11 cellular contexts compared by ENCODE assay signal in genomic region chr6:48101277-48101676, GRCh38. TPM values are rescaled to one million over a fixed set of nuclear protein-coding genes. Genes with fewer than 3 reads are reported as not detected.
DNase-seq lines count a peak whose midpoint lies in the region; ATAC-seq and TF ChIP-seq lines count a peak whose summit lies in the region.
"Had no signal": no experiment of that assay in that cellular context is flagged by ENCODE, and none has a peak within 500 bp of the region (broad histone marks: within the 10 kb centered on the region; RNA-seq: fewer than 3 reads in every experiment).

No MANE protein-coding gene starts in this region.

- 42 to 66% methylated on average over 1 of the region's 1 CpG for WGBS in sigmoid colon, 2 donors

- intact Hi-C loops in mucosa of descending colon (cut with DNase I, micrococcal nuclease) (no loop called here), sigmoid colon (cut with DNase I) (no loop called here)

- no peak overlapping the region for H3K27ac ChIP-seq in sigmoid colon

- peak; percentile 18 for DNase-seq in NCI-H226
- no peak for DNase-seq in mucosa of descending colon
- DNase-seq in sigmoid colon: no peak
- DNase-seq in NCI-H187 treated with DMSO at 0.1 percent for 48 hours (lab: John Stamatoyannopoulos, UW): no peak
- no peak for DNase-seq in iPS-NIHi7 (ENCODE audit: extremely low spot score)
- DNase-seq: NCI-H1105, nucleus accumbens, SW 1271 had no signal

- H3K4me1 ChIP-seq in mucosa of descending colon (ENCODE audit: low read depth) (no peaks in the 10 kb centered on the region), sigmoid colon (no peaks in the 10 kb centered on the region)
- H3K4me1 ChIP-seq: HAP-1 had no signal

- H3K27me3 ChIP-seq in sigmoid colon: no peaks in the 10 kb centered on the region

- TF ChIP-seq CTCF in mucosa of descending colon (IDR thresholded peaks at IDR 0.05): no peak
- no peak for TF ChIP-seq CTCF in sigmoid colon (IDR thresholded peaks at IDR 0.05)

- TF ChIP-seq POLR2A in sigmoid colon (IDR thresholded peaks at IDR 0.05): no peak

- no peak for TF ChIP-seq EP300 in sigmoid colon (IDR thresholded peaks at IDR 0.05)

- H3K36me3 ChIP-seq in mucosa of descending colon (ENCODE audit: low read depth) (no peaks in the 10 kb centered on the region), sigmoid colon (no peaks in the 10 kb centered on the region)
- H3K36me3 ChIP-seq: HAP-1 had no signal

- H3K9me3 ChIP-seq in mucosa of descending colon: no peaks in the 10 kb centered on the region
- H3K9me3 ChIP-seq in sigmoid colon: no peaks in the 10 kb centered on the region
- H3K9me3 ChIP-seq: HAP-1 had no signal

- H3K4me3 ChIP-seq in mucosa of descending colon (no peak overlapping the region), sigmoid colon (no peak overlapping the region)
- H3K4me3 ChIP-seq: HAP-1 had no signal

- peak; percentile 95 for ATAC-seq in GM18868 (IDR thresholded peaks at IDR 0.05; ENCODE audit: unreplicated experiment)
- peak; percentile 90 for ATAC-seq in HG02759 (IDR thresholded peaks at IDR 0.05; ENCODE audit: unreplicated experiment)
- ATAC-seq in mucosa of descending colon: peak; percentile 61

RNA-seq across cellular contexts. Expression of gene PTCHD4, which starts 9.7 kb away (rescaled TPM):
- under 1 TPM in 2 of 3 donors, not detected in 1; 0.12 to 0.89 TPM for total RNA-seq in mucosa of descending colon
- total RNA-seq in sigmoid colon: 1 to 10 TPM in 3 of 4 donors, under 1 TPM in 1; 0.14 to 1.4 (median 1.2) TPM
- under 1 TPM in 1 of 3 donors, not detected in 2; 0.03 TPM for polyA plus RNA-seq in sigmoid colon
